ENCODE assay signal across 1 cellular context in the genomic region with DNA sequence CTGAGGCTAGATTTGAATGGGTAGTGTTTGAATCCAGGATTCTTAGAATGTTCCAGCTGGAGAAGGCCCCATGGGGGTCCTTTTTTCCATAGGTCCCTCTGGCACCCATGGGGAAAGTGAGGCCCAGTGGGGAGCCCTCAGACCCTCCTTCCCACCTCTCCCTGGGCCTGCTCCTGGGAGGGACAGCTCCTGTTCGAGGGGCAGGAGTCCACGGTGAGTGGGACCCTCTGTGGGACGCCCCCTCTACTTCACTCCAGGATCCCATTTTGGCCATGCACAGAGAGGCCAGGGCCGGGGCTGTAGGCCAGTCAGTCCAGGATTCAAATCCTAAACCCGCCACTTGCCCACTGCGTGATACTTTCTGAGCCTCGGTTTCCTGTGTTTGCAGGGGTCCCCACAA.
TF ChIP-seq lines count a peak whose summit lies in the region.

No MANE protein-coding gene starts in this region.

TF ChIP-seq in GM12878, 131 proteins besides CTCF, POLR2A, EP300 and RAD21:
- TF ChIP-seq IKZF2 (IDR thresholded peaks at IDR 0.05) = 0 out of 4 replicates have a peak, but pooled peaks of 1 of the 2 experiments have one; percentile 1
- TF ChIP-seq ZNF24 (IDR thresholded peaks at IDR 0.05) = no peak
- TF ChIP-seq, protein P1, sequence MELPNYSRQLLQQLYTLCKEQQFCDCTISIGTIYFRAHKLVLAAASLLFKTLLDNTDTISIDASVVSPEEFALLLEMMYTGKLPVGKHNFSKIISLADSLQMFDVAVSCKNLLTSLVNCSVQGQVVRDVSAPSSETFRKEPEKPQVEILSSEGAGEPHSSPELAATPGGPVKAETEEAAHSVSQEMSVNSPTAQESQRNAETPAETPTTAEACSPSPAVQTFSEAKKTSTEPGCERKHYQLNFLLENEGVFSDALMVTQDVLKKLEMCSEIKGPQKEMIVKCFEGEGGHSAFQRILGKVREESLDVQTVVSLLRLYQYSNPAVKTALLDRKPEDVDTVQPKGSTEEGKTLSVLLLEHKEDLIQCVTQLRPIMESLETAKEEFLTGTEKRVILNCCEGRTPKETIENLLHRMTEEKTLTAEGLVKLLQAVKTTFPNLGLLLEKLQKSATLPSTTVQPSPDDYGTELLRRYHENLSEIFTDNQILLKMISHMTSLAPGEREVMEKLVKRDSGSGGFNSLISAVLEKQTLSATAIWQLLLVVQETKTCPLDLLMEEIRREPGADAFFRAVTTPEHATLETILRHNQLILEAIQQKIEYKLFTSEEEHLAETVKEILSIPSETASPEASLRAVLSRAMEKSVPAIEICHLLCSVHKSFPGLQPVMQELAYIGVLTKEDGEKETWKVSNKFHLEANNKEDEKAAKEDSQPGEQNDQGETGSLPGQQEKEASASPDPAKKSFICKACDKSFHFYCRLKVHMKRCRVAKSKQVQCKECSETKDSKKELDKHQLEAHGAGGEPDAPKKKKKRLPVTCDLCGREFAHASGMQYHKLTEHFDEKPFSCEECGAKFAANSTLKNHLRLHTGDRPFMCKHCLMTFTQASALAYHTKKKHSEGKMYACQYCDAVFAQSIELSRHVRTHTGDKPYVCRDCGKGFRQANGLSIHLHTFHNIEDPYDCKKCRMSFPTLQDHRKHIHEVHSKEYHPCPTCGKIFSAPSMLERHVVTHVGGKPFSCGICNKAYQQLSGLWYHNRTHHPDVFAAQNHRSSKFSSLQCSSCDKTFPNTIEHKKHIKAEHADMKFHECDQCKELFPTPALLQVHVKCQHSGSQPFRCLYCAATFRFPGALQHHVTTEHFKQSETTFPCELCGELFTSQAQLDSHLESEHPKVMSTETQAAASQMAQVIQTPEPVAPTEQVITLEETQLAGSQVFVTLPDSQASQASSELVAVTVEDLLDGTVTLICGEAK (IDR thresholded peaks at IDR 0.05; ENCODE audit: borderline replicate concordance) = no peak
- peak; percentile 20; the same call in 1 of the 2 replicates for TF ChIP-seq IKZF1 (conservative IDR thresholded peaks at IDR 0.05)
